In genomic region chr11:44133335-44133946, GRCh38 we compare ENCODE assay signal across 8 cellular contexts. TPM values are rescaled to one million over a fixed set of nuclear protein-coding genes. Genes with fewer than 3 reads are reported as not detected.
DNase-seq lines count a peak whose midpoint lies in the region; ATAC-seq, FAIRE-seq and TF ChIP-seq lines count a peak whose summit lies in the region.

No MANE protein-coding gene starts in this region.

- H3K27me3 ChIP-seq in H7 (ENCODE audit: control insufficient read depth, insufficient read depth, low read length) (no peaks in the 10 kb centered on the region), foreskin keratinocyte (no peaks in the 10 kb centered on the region), small intestine (ENCODE audit: control insufficient read depth in 2 of 2, insufficient read depth in 2 of 2, low read length in 2 of 2) (no peaks in the 10 kb centered on the region)

- no peak overlapping the region for H3K27ac Mint-ChIP-seq in activated T-helper 2 cell treated with anti-CD3 and anti-CD28 coated beads, Interferon-gamma antibody, Interleukin-2, Interleukin-4, amounts not matched to agents 10 μg/mL and 5 μg/mL and 100 μg/mL, durations not matched to agents 14 hours and 24 hours and 36 hours

- peak; percentile 57 for ATAC-seq in foreskin keratinocyte
- ATAC-seq in GM18502 (IDR thresholded peaks at IDR 0.05; ENCODE audit: poor library complexity, unreplicated experiment) = no peak
- no peak for ATAC-seq in HG03135 (IDR thresholded peaks at IDR 0.05; ENCODE audit: unreplicated experiment)

- peak; percentile 79 for TF ChIP-seq CTCF in AG10803 (conservative IDR thresholded peaks at IDR 0.05; ENCODE audit: low read length)
- peak; percentile 70 for TF ChIP-seq CTCF in foreskin keratinocyte (conservative IDR thresholded peaks at IDR 0.05)

- H3K4me3 ChIP-seq in AG10803 (ENCODE audit: low read length) = no peak overlapping the region
- no peak overlapping the region for H3K4me3 ChIP-seq in H7 (ENCODE audit: insufficient read depth, low read depth, low read length)
- no peak overlapping the region for H3K4me3 ChIP-seq in small intestine (ENCODE audit: low read depth in 1 of 2, low read length in 2 of 2)

- H3K4me1 ChIP-seq in foreskin keratinocyte = no peaks in the 10 kb centered on the region
- H3K4me1 ChIP-seq in small intestine (ENCODE audit: control insufficient read depth in 2 of 2, insufficient read depth in 1 of 2, low read depth in 1 of 2, low read length in 1 of 2) = peaks cover 0 to 2% of the 10 kb centered on the region in 2 donors

- peaks cover 32% of the 10 kb centered on the region for H3K36me3 Mint-ChIP-seq in activated T-helper 2 cell treated with anti-CD3 and anti-CD28 coated beads, Interferon-gamma antibody, Interleukin-2, Interleukin-4, amounts not matched to agents 10 μg/mL and 5 μg/mL and 100 μg/mL, durations not matched to agents 14 hours and 24 hours and 36 hours (ENCODE audit: low read depth)

- H3K27me3 Mint-ChIP-seq in activated T-helper 2 cell treated with anti-CD3 and anti-CD28 coated beads, Interferon-gamma antibody, Interleukin-2, Interleukin-4, amounts not matched to agents 10 μg/mL and 5 μg/mL and 100 μg/mL, durations not matched to agents 14 hours and 24 hours and 36 hours (ENCODE audit: low read depth) = no peaks in the 10 kb centered on the region

- no peaks in the 10 kb centered on the region for H3K9me3 Mint-ChIP-seq in activated T-helper 2 cell treated with anti-CD3 and anti-CD28 coated beads, Interferon-gamma antibody, Interleukin-2, Interleukin-4, amounts not matched to agents 10 μg/mL and 5 μg/mL and 100 μg/mL, durations not matched to agents 14 hours and 24 hours and 36 hours

- FAIRE-seq in small intestine (lab: Jason Lieb, UNC) = no peak

- DNase-seq in AG10803 (ENCODE audit: low read depth) = peak; percentile 52
- peak; percentile 38 for DNase-seq in H7
- peak; percentile 22 for DNase-seq in SK-N-DZ (ENCODE audit: low spot score)
- no peak for DNase-seq in foreskin keratinocyte
- DNase-seq in small intestine = peak; percentile 22
- DNase-seq in activated T-helper 2 cell treated with anti-CD3 and anti-CD28 coated beads, Interferon-gamma antibody, Interleukin-2, Interleukin-4, amounts not matched to agents 10 μg/mL and 5 μg/mL and 100 μg/mL, durations not matched to agents 14 hours and 24 hours and 36 hours (ENCODE audit: low spot score) = no peak

- H3K9me3 ChIP-seq in small intestine (ENCODE audit: control insufficient read depth, low read depth) = no peaks in the 10 kb centered on the region

- H3K4me1 Mint-ChIP-seq in activated T-helper 2 cell treated with anti-CD3 and anti-CD28 coated beads, Interferon-gamma antibody, Interleukin-2, Interleukin-4, amounts not matched to agents 10 μg/mL and 5 μg/mL and 100 μg/mL, durations not matched to agents 14 hours and 24 hours and 36 hours (ENCODE audit: low read depth) = peaks cover 3% of the 10 kb centered on the region

- peaks cover 2% of the 10 kb centered on the region for H3K36me3 ChIP-seq in H7 (replicated peaks; ENCODE audit: control insufficient read depth, insufficient read depth, low read length)
- peaks cover 9 to 11% of the 10 kb centered on the region in 2 donors for H3K36me3 ChIP-seq in small intestine (ENCODE audit: control insufficient read depth in 2 of 2, insufficient read depth in 2 of 2, low read length in 2 of 2)

- no peak overlapping the region for H3K27ac ChIP-seq in foreskin keratinocyte
- no peak overlapping the region for H3K27ac ChIP-seq in small intestine (ENCODE audit: low read depth in 1 of 2, low read length in 1 of 2)

- H3K4me3 Mint-ChIP-seq in activated T-helper 2 cell treated with anti-CD3 and anti-CD28 coated beads, Interferon-gamma antibody, Interleukin-2, Interleukin-4, amounts not matched to agents 10 μg/mL and 5 μg/mL and 100 μg/mL, durations not matched to agents 14 hours and 24 hours and 36 hours (ENCODE audit: low read depth) = no peak overlapping the region

- intact Hi-C loops in activated T-helper 2 cell treated with anti-CD3 and anti-CD28 coated beads, Interferon-gamma antibody, Interleukin-2, Interleukin-4, amounts not matched to agents 10 μg/mL and 5 μg/mL and 100 μg/mL, durations not matched to agents 14 hours and 24 hours and 36 hours (cut with micrococcal nuclease) = no loop called here

- WGBS in small intestine, 3 donors = 33 to 70% (median 64%) methylated on average over 1 of the region's 1 CpG

RNA-seq across cellular contexts. Expression of gene EXT2, which starts 38.0 kb away (rescaled TPM):
- 52.0 and 52.4 TPM in 2 replicates for total RNA-seq in H7 (2014; rRNA removed; shearing (Covaris generic))
- 38.3 and 45.8 TPM in 2 replicates for polyA plus RNA-seq in SK-N-DZ (2014; cell fraction: cytosol; rRNA removed)
- polyA plus RNA-seq in SK-N-DZ (2014; cell fraction: nucleus; rRNA removed) = 18.4 and 22.8 TPM in 2 replicates
- 91.9 and 105 TPM in 2 replicates for total RNA-seq in foreskin keratinocyte
- 47.5 and 64.4 TPM in 2 replicates for polyA plus RNA-seq in foreskin keratinocyte
- 10 to 100 TPM; 18.6 to 30.6 (median 26.6) TPM for polyA plus RNA-seq in small intestine
- total RNA-seq in activated T-helper 2 cell treated with anti-CD3 and anti-CD28 coated beads, Interferon-gamma antibody, Interleukin-2, Interleukin-4, amounts not matched to agents 10 μg/mL and 5 μg/mL and 100 μg/mL, durations not matched to agents 14 hours and 24 hours and 36 hours = 35.1 and 35.6 TPM in 2 replicates

Comparison
In these comparisons a context has a peak if more than half of its experiments do, and no peak if none do; other contexts are left out.
1. DNase-seq: peak in AG10803 (single experiment), H7 (single experiment), SK-N-DZ (single experiment) and small intestine (single experiment); none in foreskin keratinocyte (0 of 2) and activated T-helper 2 cell treated with anti-CD3 and anti-CD28 coated beads, Interferon-gamma antibody, Interleukin-2, Interleukin-4, amounts not matched to agents 10 μg/mL and 5 μg/mL and 100 μg/mL, durations not matched to agents 14 hours and 24 hours and 36 hours (single experiment).